Comparison of ENCODE assay signal across 30 cellular contexts in genomic region chr10:5738427-5738826, GRCh38.
"Had no signal": no experiment of that assay in that cellular context is flagged by ENCODE, and none has a peak within 500 bp of the region (broad histone marks: within the 10 kb centered on the region; RNA-seq: fewer than 3 reads in every experiment).

No MANE protein-coding gene starts in this region.

- H3K27me3 ChIP-seq: neural progenitor cell, neutrophil, right atrium auricular region, suprapubic skin, tibial artery, uterus had no signal

- H3K4me1 ChIP-seq: neural progenitor cell, parathyroid adenoma, right atrium auricular region, suprapubic skin, tibial artery, uterus had no signal

- H3K27ac Mint-ChIP-seq: mesothelial cell of epicardium; nephron progenitor cell; neural progenitor cell; stimulated activated effector memory CD8-positive, alpha-beta T cell treated with anti-CD3 and anti-CD28 coated beads, Interleukin-12 subunit alpha, Interleukin-12 subunit beta, amount 100 ng/mL, for 72 hours; stimulated activated naive CD8-positive, alpha-beta T cell treated with anti-CD3 and anti-CD28 coated beads, Interleukin-15, Interleukin-2, amounts not matched to agents 100 ng/mL and 50 ng/mL, for 24 hours; type B pancreatic cell had no signal

- H3K4me1 Mint-ChIP-seq: mesothelial cell of epicardium had no signal

- ATAC-seq: natural killer cell; sciatic nerve; stimulated activated effector memory CD8-positive, alpha-beta T cell treated with anti-CD3 and anti-CD28 coated beads, Interleukin-12 subunit alpha, Interleukin-12 subunit beta, amount 100 ng/mL, for 72 hours had no signal

- FAIRE-seq: islet of Langerhans, kidney had no signal

- H3K9me3 Mint-ChIP-seq: immature natural killer cell; mesothelial cell of epicardium; naive B cell; natural killer cell; nephron progenitor cell; neural progenitor cell; stimulated activated effector memory CD8-positive, alpha-beta T cell treated with anti-CD3 and anti-CD28 coated beads, Interleukin-12 subunit alpha, Interleukin-12 subunit beta, amount 100 ng/mL, for 72 hours; stimulated activated naive CD8-positive, alpha-beta T cell treated with anti-CD3 and anti-CD28 coated beads, Interleukin-15, Interleukin-2, amounts not matched to agents 100 ng/mL and 50 ng/mL, for 24 hours; type B pancreatic cell had no signal

- H3K9me3 ChIP-seq: left ventricle myocardium inferior, neutrophil, right atrium auricular region, suprapubic skin, thoracic aorta, tibial artery, uterus had no signal

- DNase-seq: hypothalamus; immature natural killer cell; kidney; left ventricle myocardium inferior; mesendoderm; naive B cell; natural killer cell; nephron progenitor cell; occipital lobe; stimulated activated CD4-positive, alpha-beta T cell treated with anti-CD3 and anti-CD28 coated beads, Interleukin-12 subunit alpha, Interleukin-12 subunit beta, amount 100 ng/mL, for 4 hours; stimulated activated CD4-positive, alpha-beta T cell treated with anti-CD3 and anti-CD28 coated beads, Interleukin-15, amount 100 ng/mL, for 24 hours; stimulated activated CD4-positive, alpha-beta T cell treated with anti-CD3 and anti-CD28 coated beads, Interleukin-2, amount 100 ng/mL, for 24 hours; stimulated activated CD4-positive, alpha-beta T cell treated with anti-CD3 and anti-CD28 coated beads, Interleukin-4, amount 100 ng/mL, for 24 hours; stimulated activated naive CD4-positive, alpha-beta T cell; tibial artery; uterus had no signal

- H3K4me3 Mint-ChIP-seq: immature natural killer cell; mesothelial cell of epicardium; naive B cell; natural killer cell; nephron progenitor cell; neural progenitor cell; stimulated activated effector memory CD8-positive, alpha-beta T cell treated with anti-CD3 and anti-CD28 coated beads, Interleukin-12 subunit alpha, Interleukin-12 subunit beta, amount 100 ng/mL, for 72 hours; stimulated activated naive CD8-positive, alpha-beta T cell treated with anti-CD3 and anti-CD28 coated beads, Interleukin-15, Interleukin-2, amounts not matched to agents 100 ng/mL and 50 ng/mL, for 24 hours; type B pancreatic cell had no signal

- H3K4me3 ChIP-seq: left ventricle myocardium inferior, lung, neural progenitor cell, right atrium auricular region, skin epidermis, suprapubic skin, thoracic aorta, tibial artery, uterus had no signal

- H3K36me3 ChIP-seq: uterus had no signal

- H3K27ac ChIP-seq: left ventricle myocardium inferior, neural progenitor cell, neutrophil, parathyroid adenoma, right atrium auricular region, skin epidermis, suprapubic skin, thoracic aorta, tibial artery, uterus had no signal

- H3K27me3 Mint-ChIP-seq: naive B cell; stimulated activated naive CD8-positive, alpha-beta T cell treated with anti-CD3 and anti-CD28 coated beads, Interleukin-15, Interleukin-2, amounts not matched to agents 100 ng/mL and 50 ng/mL, for 24 hours; type B pancreatic cell had no signal
